Comparison of ENCODE assay signal across 21 cellular contexts in genomic region chr15:69244798-69245197, GRCh38. TPM values are rescaled to one million over a fixed set of nuclear protein-coding genes. Genes with fewer than 3 reads are reported as not detected.
A peak's percentile ranks its signal among the peaks of the same experiment; 100 is the strongest.
DNase-seq lines count a peak whose midpoint lies in the region; ATAC-seq and TF ChIP-seq lines count a peak whose summit lies in the region.
"Had no signal": no experiment of that assay in that cellular context is flagged by ENCODE, and none has a peak within 500 bp of the region (broad histone marks: within the 10 kb centered on the region; RNA-seq: fewer than 3 reads in every experiment).

No MANE protein-coding gene starts in this region.

- H3K4me1 ChIP-seq in suprapubic skin = no peaks in the 10 kb centered on the region
- H3K4me1 ChIP-seq: BLaER1, Caco-2 had no signal

- H3K27me3 ChIP-seq in suprapubic skin = no peaks in the 10 kb centered on the region
- H3K27me3 ChIP-seq: BLaER1 had no signal

- no peak for ATAC-seq in HG03108 (IDR thresholded peaks at IDR 0.05; ENCODE audit: unreplicated experiment)
- ATAC-seq: CD8-positive, alpha-beta T cell; GM23338; HCT116 had no signal

- no peak for TF ChIP-seq EP300 in suprapubic skin (IDR thresholded peaks at IDR 0.05)

- 17% methylated on average over 2 of the region's 2 CpGs for WGBS in suprapubic skin

- no peak for TF ChIP-seq CTCF in suprapubic skin (IDR thresholded peaks at IDR 0.05)

- H3K36me3 ChIP-seq in suprapubic skin = no peaks in the 10 kb centered on the region
- H3K36me3 ChIP-seq: BLaER1 had no signal

- DNase-seq in EH (ENCODE audit: low read depth) = peak; percentile 28
- DNase-seq in M059J (ENCODE audit: low read depth) = peak; percentile 12
- DNase-seq in amniotic epithelial cell (ENCODE audit: low read depth) = peak; percentile 6
- peak; percentile 16 for DNase-seq in iris pigment epithelial cell (ENCODE audit: low read depth)
- no peak for DNase-seq in suprapubic skin (ENCODE audit: low spot score in 2 of 2)
- no peak for DNase-seq in stimulated activated CD8-positive, alpha-beta memory T cell treated with anti-CD3 and anti-CD28 coated beads, Interleukin-4, amount 100 ng/mL, for 48 hours
- DNase-seq: Caco-2; CD4-positive, CD25-positive, alpha-beta regulatory T cell; CD8-positive, alpha-beta T cell; DMS153; DND-41; EL; GF-D8; H9 had no signal

- TF ChIP-seq POLR2A in suprapubic skin (IDR thresholded peaks at IDR 0.05) = no peak

- H3K4me3 ChIP-seq in suprapubic skin = no peak overlapping the region
- H3K4me3 ChIP-seq: BLaER1, GM23338 had no signal

- no peaks in the 10 kb centered on the region for H3K9me3 ChIP-seq in suprapubic skin
- H3K9me3 ChIP-seq: BLaER1, Caco-2 had no signal

- no peak overlapping the region for H3K27ac ChIP-seq in suprapubic skin
- H3K27ac ChIP-seq: 22Rv1, BLaER1, C4-2B had no signal

RNA-seq across cellular contexts. Expression of gene PAQR5, which starts 53.9 kb away (rescaled TPM):
- 1.3 and 3.5 TPM in 2 replicates for total RNA-seq in M059J (2014; rRNA removed; shearing (Covaris generic))
- total RNA-seq in suprapubic skin = 10 to 100 TPM in 1 of 4 donors, 1 to 10 TPM in 3; 2.5 to 22.4 (median 9.3) TPM
- total RNA-seq: B cell; CD4-positive, CD25-positive, alpha-beta regulatory T cell; CD8-positive, alpha-beta T cell had no signal

Comparison
In these comparisons a context has a peak if more than half of its experiments do, and no peak if none do; other contexts are left out.
1. DNase-seq: peak in EH (single experiment), M059J (single experiment), amniotic epithelial cell (single experiment) and iris pigment epithelial cell (single experiment); none in suprapubic skin (0 of 2) and stimulated activated CD8-positive, alpha-beta memory T cell treated with anti-CD3 and anti-CD28 coated beads, Interleukin-4, amount 100 ng/mL, for 48 hours (single experiment).